Comparison of ENCODE assay signal across 11 cellular contexts in genomic region chr15:79872358-79873017, GRCh38. TPM values are rescaled to one million over a fixed set of nuclear protein-coding genes. Genes with fewer than 3 reads are reported as not detected.
A peak's percentile ranks its signal among the peaks of the same experiment; 100 is the strongest.
DNase-seq lines count a peak whose midpoint lies in the region; TF ChIP-seq lines count a peak whose summit lies in the region.
"Had no signal": no experiment of that assay in that cellular context is flagged by ENCODE, and none has a peak within 500 bp of the region (broad histone marks: within the 10 kb centered on the region; RNA-seq: fewer than 3 reads in every experiment).

No MANE protein-coding gene starts in this region.

- H3K27me3 ChIP-seq in HL-60 (ENCODE audit: insufficient read depth, poor library complexity, severe bottlenecking) (no peaks in the 10 kb centered on the region), hepatocyte (no peaks in the 10 kb centered on the region)

- H3K27ac Mint-ChIP-seq in activated CD4-positive, alpha-beta T cell treated with anti-CD3 and anti-CD28 coated beads, Interleukin-2, amount 10 ng/mL, durations not matched to agents 7 days and 5 days, result peak overlapping the region; percentile 72
- H3K27ac Mint-ChIP-seq: dendritic cell treated with granulocyte-macrophage colony-stimulating factor and Interleukin-4, amounts not matched to agents 40 ng/mL and 50 ng/mL, for 4 days had no signal

- H3K27me3 Mint-ChIP-seq in activated CD4-positive, alpha-beta T cell treated with anti-CD3 and anti-CD28 coated beads, Interleukin-2, amount 10 ng/mL, durations not matched to agents 7 days and 5 days, result no peaks in the 10 kb centered on the region
- H3K27me3 Mint-ChIP-seq: dendritic cell treated with granulocyte-macrophage colony-stimulating factor and Interleukin-4, amounts not matched to agents 40 ng/mL and 50 ng/mL, for 4 days had no signal

- no peak overlapping the region for H2AFZ ChIP-seq in hepatocyte

- no peak overlapping the region for H3K4me3 ChIP-seq in AG10803 (ENCODE audit: low read length)
- H3K4me3 ChIP-seq in HL-60 (replicated peaks; ENCODE audit: insufficient read depth, low read length), result no peak overlapping the region
- no peak overlapping the region for H3K4me3 ChIP-seq in hepatocyte

- H3K9me2 ChIP-seq in hepatocyte (replicated peaks; ENCODE audit: insufficient read depth), result no peaks in the 10 kb centered on the region

- peaks cover 43% of the 10 kb centered on the region for H3K79me2 ChIP-seq in hepatocyte

- peaks cover 4% of the 10 kb centered on the region for H3K36me3 ChIP-seq in hepatocyte (replicated peaks; ENCODE audit: insufficient read depth, low read depth)

- DNase-seq in AG10803 (ENCODE audit: low read depth), result peak; percentile 69
- peak in 1 of 2 experiments; percentile 91 for DNase-seq in HL-60 (ENCODE audit: low read depth in 1 of 2, low spot score in 1 of 2)
- peak; percentile 57 for DNase-seq in activated CD4-positive, alpha-beta T cell treated with anti-CD3 and anti-CD28 coated beads, Interleukin-2, amount 10 ng/mL, durations not matched to agents 7 days and 5 days
- DNase-seq in islet precursor cell, result peak; percentile 90
- DNase-seq in GM20000 (ENCODE audit: low spot score), result no peak
- DNase-seq in kidney glomerular epithelial cell (lab: John Stamatoyannopoulos, UW), result no peak
- no peak for DNase-seq in hepatocyte (ENCODE audit: low spot score)
- no peak for DNase-seq in iPS-NIHi7 (ENCODE audit: extremely low spot score)
- DNase-seq: left cardiac atrium, NCI-H2227 treated with DMSO at 0.1 percent for 48 hours had no signal

- POLR2A ChIA-PET in activated CD4-positive, alpha-beta T cell treated with anti-CD3 and anti-CD28 coated beads, Interleukin-2, amount 10 ng/mL, durations not matched to agents 7 days and 5 days (lab: Charles Lee), result no interaction called here

- no peak overlapping the region for H3K4me3 Mint-ChIP-seq in activated CD4-positive, alpha-beta T cell treated with anti-CD3 and anti-CD28 coated beads, Interleukin-2, amount 10 ng/mL, durations not matched to agents 7 days and 5 days
- H3K4me3 Mint-ChIP-seq: dendritic cell treated with granulocyte-macrophage colony-stimulating factor and Interleukin-4, amounts not matched to agents 40 ng/mL and 50 ng/mL, for 4 days had no signal

- H3K36me3 Mint-ChIP-seq in activated CD4-positive, alpha-beta T cell treated with anti-CD3 and anti-CD28 coated beads, Interleukin-2, amount 10 ng/mL, durations not matched to agents 7 days and 5 days (ENCODE audit: low read depth), result peaks cover 76% of the 10 kb centered on the region

- H3K4me1 Mint-ChIP-seq in activated CD4-positive, alpha-beta T cell treated with anti-CD3 and anti-CD28 coated beads, Interleukin-2, amount 10 ng/mL, durations not matched to agents 7 days and 5 days, result peaks cover 26% of the 10 kb centered on the region

- no peak for TF ChIP-seq CTCF in AG10803 (conservative IDR thresholded peaks at IDR 0.05; ENCODE audit: low read length)
- no peak for TF ChIP-seq CTCF in HL-60 (IDR thresholded peaks at IDR 0.05; ENCODE audit: insufficient read depth, low read length)
- no peak for TF ChIP-seq CTCF in GM20000 (IDR thresholded peaks at IDR 0.05; ENCODE audit: extremely low read depth, missing control alignments)
- no peak for TF ChIP-seq CTCF in hepatocyte (IDR thresholded peaks at IDR 0.05; ENCODE audit: poor library complexity)

- H3K9me3 Mint-ChIP-seq in activated CD4-positive, alpha-beta T cell treated with anti-CD3 and anti-CD28 coated beads, Interleukin-2, amount 10 ng/mL, durations not matched to agents 7 days and 5 days, result peaks cover 39% of the 10 kb centered on the region

- H3K27ac ChIP-seq in HL-60 (replicated peaks) (peak overlapping the region; percentile 81), hepatocyte (no peak overlapping the region)

- H4K20me1 ChIP-seq in hepatocyte (ENCODE audit: insufficient read depth, poor library complexity, severe bottlenecking), result no peaks in the 10 kb centered on the region

- CTCF ChIA-PET in activated CD4-positive, alpha-beta T cell treated with anti-CD3 and anti-CD28 coated beads, Interleukin-2, amount 10 ng/mL, durations not matched to agents 7 days and 5 days (lab: Charles Lee), result interaction anchor here (0.6 to 1.3 kb wide), 3 partner anchors 14 to 88 kb away, joined by 3 read pairs; no protein-coding TSS in a partner anchor

- H3K4me2 ChIP-seq in hepatocyte, result no peak overlapping the region

- H3K9me3 ChIP-seq in hepatocyte (ENCODE audit: low read depth), result peaks cover 14% of the 10 kb centered on the region

- H3K4me1 ChIP-seq in hepatocyte (ENCODE audit: insufficient read depth), result no peaks in the 10 kb centered on the region

- WGBS in hepatocyte (ENCODE audit: low lambda C conversion rate, missing lambda C conversion rate), result 94% methylated on average over 8 of the region's 8 CpGs

RNA-seq across cellular contexts. Expression of gene MTHFS, which starts 24.3 kb away (rescaled TPM):
- 10 to 100 TPM; 33.0 to 35.7 TPM for total RNA-seq in activated CD4-positive, alpha-beta T cell treated with anti-CD3 and anti-CD28 coated beads, Interleukin-2, amount 10 ng/mL, durations not matched to agents 7 days and 5 days
- total RNA-seq in hepatocyte, result 89.4 and 99.9 TPM in 2 replicates
- polyA plus RNA-seq in hepatocyte, result 84.0 and 84.5 TPM in 2 replicates

Comparison
In these comparisons a context has a peak if more than half of its experiments do, and no peak if none do; other contexts are left out.
1. DNase-seq: peak in AG10803 (single experiment), activated CD4-positive, alpha-beta T cell treated with anti-CD3 and anti-CD28 coated beads, Interleukin-2, amount 10 ng/mL, durations not matched to agents 7 days and 5 days (single experiment) and islet precursor cell (single experiment); none in GM20000 (single experiment), kidney glomerular epithelial cell (single experiment), hepatocyte (single experiment) and iPS-NIHi7 (single experiment).